ENCODE assay signal across 28 cellular contexts in the genomic region with DNA sequence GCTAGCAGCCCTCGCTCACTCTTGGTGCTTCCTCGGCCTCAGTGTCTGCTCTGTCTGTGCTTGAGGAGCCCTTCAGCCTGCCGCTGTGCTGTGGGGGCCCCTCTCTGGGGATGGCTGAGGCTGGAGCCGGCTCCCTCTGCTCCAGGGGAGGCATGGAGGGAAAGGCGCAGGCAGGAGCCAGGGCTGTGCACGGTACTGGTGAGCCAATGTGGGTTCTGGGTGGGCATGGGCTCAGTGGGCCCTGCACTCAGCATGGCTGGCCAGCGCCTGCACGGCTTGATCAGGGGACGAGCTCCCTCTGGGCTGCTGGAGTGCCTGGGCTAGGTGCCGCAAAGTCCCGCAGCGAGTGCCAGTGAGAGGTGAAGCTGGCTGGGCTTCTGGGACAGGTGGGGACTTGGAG.
"Had no signal": no experiment of that assay in that cellular context is flagged by ENCODE, and none has a peak within 500 bp of the region (broad histone marks: within the 10 kb centered on the region; RNA-seq: fewer than 3 reads in every experiment).

No MANE protein-coding gene starts in this region.

- H3K36me3 ChIP-seq: esophagus squamous epithelium, gastrocnemius medialis, heart right ventricle, left ventricle myocardium inferior, lower lobe of right lung had no signal

- H3K27me3 Mint-ChIP-seq: dendritic cell treated with granulocyte-macrophage colony-stimulating factor and Interleukin-4, amounts not matched to agents 40 ng/mL and 50 ng/mL, for 4 days; effector memory CD8-positive, alpha-beta T cell had no signal

- DNase-seq: cerebellar nuclear complex; cortex of kidney; effector CD8-positive, alpha-beta T cell; effector memory CD8-positive, alpha-beta T cell; endodermal cell; erythroblast; esophagus squamous epithelium; foreskin fibroblast; foreskin melanocyte; gastrocnemius medialis; glutamatergic neuron; head of caudate nucleus; heart right ventricle; hippocampal formation; kidney glomerular epithelial cell; left colon; left ventricle myocardium inferior; lower lobe of right lung; mesendoderm; midbrain had no signal

- FAIRE-seq: colon, endometrium, islet of Langerhans, keratinocyte had no signal

- H3K4me1 ChIP-seq: esophagus squamous epithelium, gastrocnemius medialis, heart right ventricle, left ventricle myocardium inferior, lower lobe of right lung had no signal

- H3K4me3 ChIP-seq: esophagus squamous epithelium, gastrocnemius medialis, heart right ventricle, left ventricle myocardium inferior, lower lobe of right lung had no signal

- H3K9me3 ChIP-seq: gastrocnemius medialis, lower lobe of right lung had no signal

- H3K27ac ChIP-seq: epithelial cell of prostate, esophagus squamous epithelium, gastrocnemius medialis, heart right ventricle, left ventricle myocardium inferior, lower lobe of right lung had no signal

- ATAC-seq: effector memory CD8-positive, alpha-beta T cell; esophagus mucosa; gastrocnemius medialis; heart right ventricle; left colon; left lobe of liver; lower lobe of right lung had no signal

- H3K27ac Mint-ChIP-seq: dendritic cell treated with granulocyte-macrophage colony-stimulating factor and Interleukin-4, amounts not matched to agents 40 ng/mL and 50 ng/mL, for 4 days; effector memory CD8-positive, alpha-beta T cell; endodermal cell had no signal

- H3K4me3 Mint-ChIP-seq: dendritic cell treated with granulocyte-macrophage colony-stimulating factor and Interleukin-4, amounts not matched to agents 40 ng/mL and 50 ng/mL, for 4 days; effector memory CD8-positive, alpha-beta T cell; endodermal cell had no signal

- H3K4me1 Mint-ChIP-seq: endodermal cell had no signal

- H3K27me3 ChIP-seq: esophagus squamous epithelium, gastrocnemius medialis, heart right ventricle had no signal
